Comparison of ENCODE assay signal across 8 cellular contexts in the genomic region with DNA sequence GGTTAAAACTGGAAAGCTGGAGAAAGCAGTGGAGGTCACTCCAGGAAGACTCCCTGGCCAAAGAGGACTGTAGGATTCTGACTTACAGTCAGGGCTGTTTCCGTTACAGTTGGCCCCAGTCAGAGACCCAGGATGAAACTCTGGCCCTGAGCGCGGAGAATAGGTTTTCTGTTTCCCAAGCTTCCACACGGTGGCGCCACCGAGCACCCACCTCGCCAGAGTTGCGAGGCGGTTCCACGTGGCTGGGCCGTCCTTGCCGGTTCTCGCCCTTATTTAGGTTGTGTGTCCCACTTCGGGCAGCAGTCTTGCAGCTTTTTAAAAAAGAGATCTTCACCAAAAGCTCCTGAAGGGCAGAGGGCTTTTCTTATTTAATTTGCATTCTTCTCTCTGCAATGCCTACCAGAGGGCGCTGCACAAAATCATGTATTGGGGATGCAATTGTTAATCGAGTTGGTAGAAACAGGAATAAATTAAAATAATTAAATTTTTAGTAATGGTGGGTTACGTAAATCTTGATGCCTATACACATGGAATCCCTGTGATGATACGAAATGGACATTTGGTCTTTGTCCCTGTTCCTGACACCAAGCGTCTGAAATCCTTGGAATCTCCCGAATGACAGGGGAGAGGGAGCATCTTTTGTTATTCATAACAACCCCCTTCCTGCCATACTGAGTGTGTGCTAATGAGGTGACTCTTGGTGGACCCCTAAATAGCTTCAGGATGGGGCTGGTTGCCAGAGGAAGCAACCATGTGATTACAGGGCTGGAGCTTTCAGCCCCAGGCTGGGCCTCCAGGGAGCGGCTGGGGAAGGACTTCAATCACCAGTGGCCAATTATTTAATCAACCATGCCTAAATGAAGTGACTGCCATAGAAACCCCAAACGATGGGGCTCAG. TPM values are rescaled to one million over a fixed set of nuclear protein-coding genes. Genes with fewer than 3 reads are reported as not detected.
DNase-seq lines count a peak whose midpoint lies in the region; ATAC-seq and TF ChIP-seq lines count a peak whose summit lies in the region.

No MANE protein-coding gene starts in this region.

- no peak overlapping the region for H3K27ac Mint-ChIP-seq in activated T-helper 1 cell treated with anti-CD3 and anti-CD28 coated beads, Interleukin-12 subunit alpha, Interleukin-12 subunit beta, Interleukin-2, Interleukin-4 antibody, amounts not matched to agents 30 ng/mL and 10 ng/mL and 1 ng/mL, durations not matched to agents 14 hours and 24 hours and 36 hours
- H3K27ac Mint-ChIP-seq in glutamatergic neuron (ENCODE audit: unreplicated experiment) = no peak overlapping the region

- DNase-seq in NCI-H748 (lab: John Stamatoyannopoulos, UW; ENCODE audit: unreplicated experiment) (peak; percentile 8), NCI-H748 treated with DMSO at 0.1 percent for 48 hours (lab: John Stamatoyannopoulos, UW) (no peak), OCI-M1 (lab: John Stamatoyannopoulos, UW) (peak; percentile 75), glutamatergic neuron (peak; percentile 77), retina (peak; percentile 77)
- peak; percentile 42 for DNase-seq in activated T-helper 1 cell treated with anti-CD3 and anti-CD28 coated beads, Interleukin-12 subunit alpha, Interleukin-12 subunit beta, Interleukin-2, Interleukin-4 antibody, amounts not matched to agents 30 ng/mL and 10 ng/mL and 1 ng/mL, durations not matched to agents 14 hours and 24 hours and 36 hours (ENCODE audit: low spot score)

- H3K36me3 Mint-ChIP-seq in activated T-helper 1 cell treated with anti-CD3 and anti-CD28 coated beads, Interleukin-12 subunit alpha, Interleukin-12 subunit beta, Interleukin-2, Interleukin-4 antibody, amounts not matched to agents 30 ng/mL and 10 ng/mL and 1 ng/mL, durations not matched to agents 14 hours and 24 hours and 36 hours (ENCODE audit: low read depth) = no peaks in the 10 kb centered on the region
- peaks cover 6% of the 10 kb centered on the region for H3K36me3 Mint-ChIP-seq in glutamatergic neuron (ENCODE audit: unreplicated experiment)

- peaks cover 5% of the 10 kb centered on the region for H3K4me1 Mint-ChIP-seq in activated T-helper 1 cell treated with anti-CD3 and anti-CD28 coated beads, Interleukin-12 subunit alpha, Interleukin-12 subunit beta, Interleukin-2, Interleukin-4 antibody, amounts not matched to agents 30 ng/mL and 10 ng/mL and 1 ng/mL, durations not matched to agents 14 hours and 24 hours and 36 hours (ENCODE audit: low read depth)
- no peaks in the 10 kb centered on the region for H3K4me1 Mint-ChIP-seq in glutamatergic neuron (ENCODE audit: low read depth, unreplicated experiment)

- no peak overlapping the region for H3K4me3 Mint-ChIP-seq in activated T-helper 1 cell treated with anti-CD3 and anti-CD28 coated beads, Interleukin-12 subunit alpha, Interleukin-12 subunit beta, Interleukin-2, Interleukin-4 antibody, amounts not matched to agents 30 ng/mL and 10 ng/mL and 1 ng/mL, durations not matched to agents 14 hours and 24 hours and 36 hours
- no peak overlapping the region for H3K4me3 Mint-ChIP-seq in glutamatergic neuron (ENCODE audit: unreplicated experiment)

- peaks cover 26% of the 10 kb centered on the region for H3K27me3 Mint-ChIP-seq in activated T-helper 1 cell treated with anti-CD3 and anti-CD28 coated beads, Interleukin-12 subunit alpha, Interleukin-12 subunit beta, Interleukin-2, Interleukin-4 antibody, amounts not matched to agents 30 ng/mL and 10 ng/mL and 1 ng/mL, durations not matched to agents 14 hours and 24 hours and 36 hours (ENCODE audit: insufficient read depth)
- H3K27me3 Mint-ChIP-seq in glutamatergic neuron (ENCODE audit: unreplicated experiment) = peaks cover 4% of the 10 kb centered on the region

- intact Hi-C loops in activated T-helper 1 cell treated with anti-CD3 and anti-CD28 coated beads, Interleukin-12 subunit alpha, Interleukin-12 subunit beta, Interleukin-2, Interleukin-4 antibody, amounts not matched to agents 30 ng/mL and 10 ng/mL and 1 ng/mL, durations not matched to agents 14 hours and 24 hours and 36 hours (cut with micrococcal nuclease) = loop anchor here (1.0 kb wide), 2 partner anchors 29 to 114 kb away; no protein-coding TSS in a partner anchor

- ATAC-seq in GM18870 (IDR thresholded peaks at IDR 0.05; ENCODE audit: unreplicated experiment) (no peak), GM19035 (IDR thresholded peaks at IDR 0.05; ENCODE audit: unreplicated experiment) (no peak)

- H3K9me3 Mint-ChIP-seq in activated T-helper 1 cell treated with anti-CD3 and anti-CD28 coated beads, Interleukin-12 subunit alpha, Interleukin-12 subunit beta, Interleukin-2, Interleukin-4 antibody, amounts not matched to agents 30 ng/mL and 10 ng/mL and 1 ng/mL, durations not matched to agents 14 hours and 24 hours and 36 hours = no peaks in the 10 kb centered on the region
- H3K9me3 Mint-ChIP-seq in glutamatergic neuron (ENCODE audit: unreplicated experiment) = peaks cover 2% of the 10 kb centered on the region

- TF ChIP-seq CTCF in glutamatergic neuron (IDR thresholded peaks at IDR 0.05; ENCODE audit: partially characterized antibody, unreplicated experiment) = peak; percentile 90

RNA-seq across cellular contexts. Expression of a gene that starts 5.5 kb away (rescaled TPM):
- not detected in 2 replicates for total RNA-seq in activated T-helper 1 cell treated with anti-CD3 and anti-CD28 coated beads, Interleukin-12 subunit alpha, Interleukin-12 subunit beta, Interleukin-2, Interleukin-4 antibody, amounts not matched to agents 30 ng/mL and 10 ng/mL and 1 ng/mL, durations not matched to agents 14 hours and 24 hours and 36 hours
- total RNA-seq in glutamatergic neuron (ENCODE audit: unreplicated experiment) = not detected

RNA-seq across cellular contexts. Expression of a gene that starts 49.7 kb away (rescaled TPM):
- total RNA-seq in activated T-helper 1 cell treated with anti-CD3 and anti-CD28 coated beads, Interleukin-12 subunit alpha, Interleukin-12 subunit beta, Interleukin-2, Interleukin-4 antibody, amounts not matched to agents 30 ng/mL and 10 ng/mL and 1 ng/mL, durations not matched to agents 14 hours and 24 hours and 36 hours = not detected in 2 replicates
- total RNA-seq in glutamatergic neuron (ENCODE audit: unreplicated experiment) = not detected
